Comparison of ENCODE assay signal across 15 cellular contexts in the genomic region with DNA sequence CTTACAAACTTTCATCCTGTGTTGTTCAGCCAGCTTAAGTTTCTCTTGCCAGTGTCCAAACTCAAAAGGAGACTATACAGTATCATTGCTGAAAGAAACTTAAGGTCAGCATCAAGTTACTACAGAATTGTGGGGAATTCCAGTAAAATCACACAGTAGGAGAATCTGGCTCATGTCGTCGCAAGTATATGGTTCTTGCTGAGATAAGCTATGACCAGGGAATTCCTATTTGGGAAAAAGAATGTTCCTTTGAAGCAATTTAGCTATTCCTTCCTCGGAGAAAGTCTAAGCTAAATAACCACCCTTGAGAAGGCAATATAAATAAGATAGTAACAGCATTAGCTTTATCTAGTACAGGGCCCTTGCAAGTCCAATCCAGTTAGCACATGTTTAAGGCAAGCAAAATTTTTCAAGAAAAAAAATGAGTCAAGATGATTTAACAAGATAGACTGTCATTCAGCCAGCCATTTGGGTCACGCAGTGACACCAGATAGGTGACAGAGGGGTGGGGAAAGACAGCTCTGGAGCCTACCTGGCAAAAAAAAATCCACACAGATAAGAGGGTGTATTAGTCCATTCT.
"Had no signal": no experiment of that assay in that cellular context is flagged by ENCODE, and none has a peak within 500 bp of the region (broad histone marks: within the 10 kb centered on the region; RNA-seq: fewer than 3 reads in every experiment).

No MANE protein-coding gene starts in this region.

- FAIRE-seq: endothelial cell of umbilical vein had no signal

- H3K36me3 ChIP-seq: colonic mucosa had no signal

- H3K27ac ChIP-seq: colonic mucosa, VCaP had no signal

- H3K9me3 ChIP-seq: colonic mucosa had no signal

- H3K27me3 ChIP-seq: colonic mucosa had no signal

- DNase-seq: activated CD4-positive, alpha-beta T cell treated with anti-CD3 and anti-CD28 coated beads for 4 hours; activated CD8-positive, alpha-beta memory T cell treated with anti-CD3 and anti-CD28 coated beads, Interleukin-2, amount 50 U/mL, for 4 hours; activated naive CD8-positive, alpha-beta T cell treated with anti-CD3 and anti-CD28 coated beads, Interleukin-2, amount 10 ng/mL, durations not matched to agents 7 days and 5 days; activated T-cell treated with anti-CD3 and anti-CD28 coated beads, Interleukin-2, amount 50 U/mL, for 72 hours; aorta; colonic mucosa; effector CD4-positive, alpha-beta T cell; left colon; T-cell; T1000 had no signal

- H3K4me3 ChIP-seq: colonic mucosa, skin epidermis had no signal

- ATAC-seq: activated CD8-positive, alpha-beta T cell treated with anti-CD3 and anti-CD28 coated beads for 36 hours; left colon; stimulated activated effector memory CD8-positive, alpha-beta T cell treated with anti-CD3 and anti-CD28 coated beads, Interleukin-12 subunit alpha, Interleukin-12 subunit beta, amount 100 ng/mL, for 72 hours; T-cell had no signal

- H3K4me1 ChIP-seq: colonic mucosa had no signal
